ENCODE assay signal across 2 cellular contexts in genomic region chr13:111623170-111623569, GRCh38.
TF ChIP-seq lines count a peak whose summit lies in the region.

No MANE protein-coding gene starts in this region.

TF ChIP-seq in GM23338, 12 proteins besides CTCF, POLR2A, EP300 and RAD21 (continued from another document):
- TF ChIP-seq REST (IDR thresholded peaks at IDR 0.05; ENCODE audit: unreplicated experiment), result no peak
- TF ChIP-seq ZNF331 (CRISPR knock-in tag; IDR thresholded peaks at IDR 0.05; ENCODE audit: low read depth), result no peak
- no peak for TF ChIP-seq ZNF114 (CRISPR knock-in tag; IDR thresholded peaks at IDR 0.05)
- no peak for TF ChIP-seq EZH2phosphoT487 (IDR thresholded peaks at IDR 0.05; ENCODE audit: unreplicated experiment)
- TF ChIP-seq JUNB (IDR thresholded peaks at IDR 0.05; ENCODE audit: unreplicated experiment), result no peak
- TF ChIP-seq CREB1 (CRISPR knock-in tag; IDR thresholded peaks at IDR 0.05; ENCODE audit: low read depth), result no peak
- no peak for TF ChIP-seq ETS1 (IDR thresholded peaks at IDR 0.05)
- TF ChIP-seq EZH2 (IDR thresholded peaks at IDR 0.05; ENCODE audit: low read depth, unreplicated experiment), result no peak
- no peak for TF ChIP-seq NANOG (IDR thresholded peaks at IDR 0.05; ENCODE audit: borderline replicate concordance)
- no peak for TF ChIP-seq ZNF462 (CRISPR knock-in tag; IDR thresholded peaks at IDR 0.05)
- no peak for TF ChIP-seq POLR2AphosphoS5 (IDR thresholded peaks at IDR 0.05; ENCODE audit: low read depth)

TF ChIP-seq in H1, 55 proteins besides CTCF, POLR2A, EP300 and RAD21 (continued from another document):
- TF ChIP-seq TCF12 (IDR thresholded peaks at IDR 0.05; ENCODE audit: low read depth, low read length) (no peak), POU5F1 (IDR thresholded peaks at IDR 0.05; ENCODE audit: low read depth, low read length) (no peak), HDAC6 (IDR thresholded peaks at IDR 0.05; ENCODE audit: low read depth, low read length) (no peak), KDM5A (IDR thresholded peaks at IDR 0.05; ENCODE audit: low read length) (no peak), CHD7 (IDR thresholded peaks at IDR 0.05; ENCODE audit: insufficient replicate concordance, low read length) (no peak), CREB1 (IDR thresholded peaks at IDR 0.05) (no peak)
TF ChIP-seq in H1: peak in this region for 0.
